Comparison of ENCODE assay signal across 8 cellular contexts in genomic region chr19:1122972-1123363, GRCh38. TPM values are rescaled to one million over a fixed set of nuclear protein-coding genes. Genes with fewer than 3 reads are reported as not detected.
DNase-seq lines count a peak whose midpoint lies in the region; ATAC-seq and TF ChIP-seq lines count a peak whose summit lies in the region.

No MANE protein-coding gene starts in this region.

- H3K4me1 Mint-ChIP-seq in activated CD8-positive, alpha-beta T cell treated with anti-CD3 and anti-CD28 coated beads for 36 hours (ENCODE audit: low read depth): peaks cover 3% of the 10 kb centered on the region
- peaks cover 6% of the 10 kb centered on the region in 2 donors for H3K4me1 Mint-ChIP-seq in stimulated activated naive B cell treated with anti-CD40 and anti-IgM and Interleukin-4, amounts not matched to agents 10 μg/mL and 1 μg/mL and 100 μg/mL, for 72 hours

- ATAC-seq in activated CD8-positive, alpha-beta T cell treated with anti-CD3 and anti-CD28 coated beads for 36 hours: peak; percentile 77
- ATAC-seq in left ventricle myocardium superior (peak; percentile 56), HG03175 (IDR thresholded peaks at IDR 0.05; ENCODE audit: unreplicated experiment) (no peak)
- peak; percentile 75 to 83 for ATAC-seq in stimulated activated naive B cell treated with anti-CD40 and anti-IgM and Interleukin-4, amounts not matched to agents 10 μg/mL and 1 μg/mL and 100 μg/mL, for 72 hours (replicated peaks)

- TF ChIP-seq CTCF in activated CD8-positive, alpha-beta T cell treated with anti-CD3 and anti-CD28 coated beads for 36 hours (IDR thresholded peaks at IDR 0.05): no peak

- peaks cover 24% of the 10 kb centered on the region for H3K36me3 Mint-ChIP-seq in activated CD8-positive, alpha-beta T cell treated with anti-CD3 and anti-CD28 coated beads for 36 hours (ENCODE audit: low read depth)
- peaks cover 39 to 67% of the 10 kb centered on the region in 2 donors for H3K36me3 Mint-ChIP-seq in stimulated activated naive B cell treated with anti-CD40 and anti-IgM and Interleukin-4, amounts not matched to agents 10 μg/mL and 1 μg/mL and 100 μg/mL, for 72 hours

- no peaks in the 10 kb centered on the region for H3K27me3 Mint-ChIP-seq in activated CD8-positive, alpha-beta T cell treated with anti-CD3 and anti-CD28 coated beads for 36 hours
- H3K27me3 Mint-ChIP-seq in stimulated activated naive B cell treated with anti-CD40 and anti-IgM and Interleukin-4, amounts not matched to agents 10 μg/mL and 1 μg/mL and 100 μg/mL, for 72 hours: no peaks in the 10 kb centered on the region

- no peak overlapping the region for H3K27ac Mint-ChIP-seq in activated CD8-positive, alpha-beta T cell treated with anti-CD3 and anti-CD28 coated beads for 36 hours
- no peak overlapping the region for H3K27ac Mint-ChIP-seq in stimulated activated naive B cell treated with anti-CD40 and anti-IgM and Interleukin-4, amounts not matched to agents 10 μg/mL and 1 μg/mL and 100 μg/mL, for 72 hours

- intact Hi-C loops in activated CD8-positive, alpha-beta T cell treated with anti-CD3 and anti-CD28 coated beads for 36 hours (cut with micrococcal nuclease): no loop called here
- intact Hi-C loops in left ventricle myocardium superior (cut with micrococcal nuclease): no loop called here

- CTCF ChIA-PET in activated CD8-positive, alpha-beta T cell treated with anti-CD3 and anti-CD28 coated beads for 36 hours (lab: Charles Lee): interaction anchor here (2.3 kb wide), 1 partner anchor 10 kb away, joined by 11 read pairs; no protein-coding TSS in a partner anchor

- POLR2A ChIA-PET in activated CD8-positive, alpha-beta T cell treated with anti-CD3 and anti-CD28 coated beads for 36 hours (lab: Charles Lee): interaction anchor here (0.6 to 3.3 kb wide), 7 partner anchors 8 to 82 kb away, joined by 3 to 11 read pairs (median 4); no protein-coding TSS in a partner anchor

- no peak overlapping the region for H3K4me3 Mint-ChIP-seq in activated CD8-positive, alpha-beta T cell treated with anti-CD3 and anti-CD28 coated beads for 36 hours
- no peak overlapping the region for H3K4me3 Mint-ChIP-seq in stimulated activated naive B cell treated with anti-CD40 and anti-IgM and Interleukin-4, amounts not matched to agents 10 μg/mL and 1 μg/mL and 100 μg/mL, for 72 hours

- no peaks in the 10 kb centered on the region for H3K9me3 Mint-ChIP-seq in activated CD8-positive, alpha-beta T cell treated with anti-CD3 and anti-CD28 coated beads for 36 hours
- no peaks in the 10 kb centered on the region for H3K9me3 Mint-ChIP-seq in stimulated activated naive B cell treated with anti-CD40 and anti-IgM and Interleukin-4, amounts not matched to agents 10 μg/mL and 1 μg/mL and 100 μg/mL, for 72 hours

- DNase-seq in D341Med (ENCODE audit: low spot score): peak; percentile 64
- peak; percentile 74 for DNase-seq in HK-2 (ENCODE audit: unreplicated experiment)
- peak; percentile 62 for DNase-seq in activated CD8-positive, alpha-beta T cell treated with anti-CD3 and anti-CD28 coated beads for 36 hours
- DNase-seq in left ventricle myocardium superior: peak; percentile 66
- DNase-seq in stimulated activated naive B cell treated with anti-CD40 and anti-IgM and Interleukin-4, amounts not matched to agents 10 μg/mL and 1 μg/mL and 100 μg/mL, for 72 hours: peak; percentile 52
- DNase-seq in H4 (ENCODE audit: low spot score): no peak
- DNase-seq in NCI-H2029 treated with DMSO at 0.1 percent for 48 hours (lab: John Stamatoyannopoulos, UW): no peak

RNA-seq across cellular contexts. Expression of gene GPX4, which starts 19.2 kb away (rescaled TPM):
- total RNA-seq in activated CD8-positive, alpha-beta T cell treated with anti-CD3 and anti-CD28 coated beads for 36 hours: 100 to 1,000 TPM; 224 to 232 TPM
- total RNA-seq in left ventricle myocardium superior: 337 TPM
- total RNA-seq in H4 (2014; rRNA removed; shearing (Covaris generic)): 470 and 493 TPM in 2 replicates

RNA-seq across cellular contexts. Expression of gene POLR2E, which starts 27.8 kb away (rescaled TPM):
- total RNA-seq in activated CD8-positive, alpha-beta T cell treated with anti-CD3 and anti-CD28 coated beads for 36 hours: 100 to 1,000 TPM; 271 to 282 TPM
- 148 TPM for total RNA-seq in left ventricle myocardium superior
- 237 and 244 TPM in 2 replicates for total RNA-seq in H4 (2014; rRNA removed; shearing (Covaris generic))

RNA-seq across cellular contexts. Expression of gene SBNO2, which starts 51.1 kb away (rescaled TPM):
- total RNA-seq in activated CD8-positive, alpha-beta T cell treated with anti-CD3 and anti-CD28 coated beads for 36 hours: 10 to 100 TPM; 41.7 to 42.0 TPM
- total RNA-seq in left ventricle myocardium superior: 18.7 TPM
- 8.6 and 14.8 TPM in 2 replicates for total RNA-seq in H4 (2014; rRNA removed; shearing (Covaris generic))

RNA-seq across cellular contexts. Expression of gene ARHGAP45, which starts 56.0 kb away (rescaled TPM):
- 100 to 1,000 TPM; 136 to 150 TPM for total RNA-seq in activated CD8-positive, alpha-beta T cell treated with anti-CD3 and anti-CD28 coated beads for 36 hours
- total RNA-seq in left ventricle myocardium superior: 6.0 TPM
- total RNA-seq in H4 (2014; rRNA removed; shearing (Covaris generic)): 2.4 and 3.2 TPM in 2 replicates

Comparison
In these comparisons a context has a peak if more than half of its experiments do, and no peak if none do; other contexts are left out.
1. DNase-seq: peak in D341Med (single experiment), HK-2 (single experiment), activated CD8-positive, alpha-beta T cell treated with anti-CD3 and anti-CD28 coated beads for 36 hours (single experiment), left ventricle myocardium superior (single experiment) and stimulated activated naive B cell treated with anti-CD40 and anti-IgM and Interleukin-4, amounts not matched to agents 10 μg/mL and 1 μg/mL and 100 μg/mL, for 72 hours (single experiment); none in H4 (single experiment) and NCI-H2029 treated with DMSO at 0.1 percent for 48 hours (single experiment).